ENCODE assay signal across 8 cellular contexts in genomic region chr1:144560717-144561246, GRCh38. TPM values are rescaled to one million over a fixed set of nuclear protein-coding genes. Genes with fewer than 3 reads are reported as not detected.
A peak's percentile ranks its signal among the peaks of the same experiment; 100 is the strongest.
DNase-seq lines count a peak whose midpoint lies in the region; ATAC-seq and TF ChIP-seq lines count a peak whose summit lies in the region.
"Not testable (repeated sequence)": the region's sequence is repeated elsewhere in the genome, so short reads cannot be mapped to it uniquely, and the experiment has no call there.

No MANE protein-coding gene starts in this region.

- not testable (repeated sequence) for H3K27me3 Mint-ChIP-seq in Calu3 (ENCODE audit: unreplicated experiment); naive thymus-derived CD4-positive, alpha-beta T cell

- H3K4me2 ChIP-seq in fibroblast of lung (ENCODE audit: extremely low read depth, insufficient read depth, low read length): not testable (repeated sequence)

- not testable (repeated sequence) for TF ChIP-seq EP300 in Ishikawa (IDR thresholded peaks at IDR 0.05; ENCODE audit: borderline replicate concordance)

- peak overlapping the region; percentile 99 for H3K27ac Mint-ChIP-seq in Calu3 (ENCODE audit: unreplicated experiment)
- peak overlapping the region; percentile 98 to 100 (median 99) for H3K27ac Mint-ChIP-seq in naive thymus-derived CD4-positive, alpha-beta T cell

- H3K4me1 Mint-ChIP-seq in Calu3 (ENCODE audit: low read depth, unreplicated experiment): not testable (repeated sequence)
- peaks cover 6 to 16% (median 12%) of the 10 kb centered on the region in 7 donors for H3K4me1 Mint-ChIP-seq in naive thymus-derived CD4-positive, alpha-beta T cell

- H2AFZ ChIP-seq in fibroblast of lung (ENCODE audit: low read length): not testable (repeated sequence)

- peak overlapping the region; percentile 59 for H3K27ac ChIP-seq in fibroblast of lung (ENCODE audit: insufficient read depth, low read length)
- peak overlapping the region; percentile 91 for H3K27ac ChIP-seq in naive thymus-derived CD4-positive, alpha-beta T cell (ENCODE audit: low read depth, low read length)

- not testable (repeated sequence) for H3K9me3 ChIP-seq in fibroblast of lung (ENCODE audit: control insufficient read depth, insufficient read depth, low read depth, low read length); naive thymus-derived CD4-positive, alpha-beta T cell (ENCODE audit: control insufficient read depth in 2 of 3, low read length in 3 of 3)

- not testable (repeated sequence) for H3K27me3 ChIP-seq in fibroblast of lung (ENCODE audit: control insufficient read depth, insufficient read depth, low read length); naive thymus-derived CD4-positive, alpha-beta T cell (ENCODE audit: control insufficient read depth in 2 of 2, insufficient read depth in 2 of 2, low read length in 2 of 2)

- CTCF ChIA-PET in Calu3 (lab: Charles Lee); naive thymus-derived CD4-positive, alpha-beta T cell (lab: Charles Lee): not testable (repeated sequence)

- H3K79me2 ChIP-seq in fibroblast of lung (ENCODE audit: control insufficient read depth, insufficient read depth, low read length): not testable (repeated sequence)

- H3K9me3 Mint-ChIP-seq in Calu3 (ENCODE audit: low read depth, unreplicated experiment); naive thymus-derived CD4-positive, alpha-beta T cell: not testable (repeated sequence)

- H3K4me3 Mint-ChIP-seq in Calu3 (ENCODE audit: low read depth, unreplicated experiment): peak overlapping the region; percentile 66
- peak overlapping the region; percentile 66 to 89 (median 86) for H3K4me3 Mint-ChIP-seq in naive thymus-derived CD4-positive, alpha-beta T cell

- H4K20me1 ChIP-seq in fibroblast of lung (ENCODE audit: control insufficient read depth, extremely low read depth, insufficient read depth, low read length): not testable (repeated sequence)

- ATAC-seq in GM21619 (IDR thresholded peaks at IDR 0.05; ENCODE audit: unreplicated experiment): peak; percentile 59
- ATAC-seq in SK-N-SH treated with all-trans-retinoic acid at 6 μM for 48 hours: peak; percentile 75
- ATAC-seq in naive thymus-derived CD4-positive, alpha-beta T cell: peak; percentile 79

- not testable (repeated sequence) for BruUV-seq in Calu3 (replicated peaks; lab: Mats Ljungman, UMichigan)

- POLR2A ChIA-PET in naive thymus-derived CD4-positive, alpha-beta T cell (lab: Charles Lee): not testable (repeated sequence)

- not testable (repeated sequence) for H3K36me3 Mint-ChIP-seq in Calu3 (ENCODE audit: insufficient read depth, unreplicated experiment); naive thymus-derived CD4-positive, alpha-beta T cell

- not testable (repeated sequence) for TF ChIP-seq CTCF in Calu3 (IDR thresholded peaks at IDR 0.05; ENCODE audit: unreplicated experiment); fibroblast of lung (conservative IDR thresholded peaks at IDR 0.05 in 1 of 2, IDR thresholded peaks at IDR 0.05 in 1 of 2; ENCODE audit: low read depth in 1 of 2, low read length in 2 of 2)

- not testable (repeated sequence) for H3K4me1 ChIP-seq in fibroblast of lung (ENCODE audit: control insufficient read depth, extremely low read depth, insufficient read depth, low read length); naive thymus-derived CD4-positive, alpha-beta T cell (ENCODE audit: control insufficient read depth in 2 of 2, insufficient read depth in 2 of 2, low read length in 2 of 2)

- H3K9ac ChIP-seq in fibroblast of lung (ENCODE audit: insufficient read depth, low read length): peak overlapping the region; percentile 58

- intact Hi-C loops in Calu3 (cut with micrococcal nuclease; ENCODE audit: unreplicated experiment); naive thymus-derived CD4-positive, alpha-beta T cell (cut with micrococcal nuclease): not testable (repeated sequence)

- not testable (repeated sequence) for TF ChIP-seq RAD21 in Ishikawa (IDR thresholded peaks at IDR 0.05; ENCODE audit: low read depth)

- DNase-seq in Calu3 (peak; percentile 64), activated gamma-delta T cell treated with Interleukin-2 at 50 U/mL for 16 hours (peak; percentile 64), fibroblast of lung (ENCODE audit: low read depth in 2 of 2) (peak; percentile 59 to 88)
- DNase-seq in naive thymus-derived CD4-positive, alpha-beta T cell: peak; percentile 67 to 94 (median 76)
- DNase-seq in stimulated activated CD8-positive, alpha-beta memory T cell treated with anti-CD3 and anti-CD28 coated beads, Interleukin-4, amount 100 ng/mL, for 48 hours: peak; percentile 80

- peak overlapping the region in 2 of 4 experiments; percentile 10 to 35 for H3K4me3 ChIP-seq in fibroblast of lung (replicated peaks in 1 of 4; ENCODE audit: control extremely low read depth in 1 of 4, insufficient read depth in 1 of 4, low read depth in 3 of 4, low read length in 4 of 4)
- not testable (repeated sequence) for H3K4me3 ChIP-seq in naive thymus-derived CD4-positive, alpha-beta T cell (ENCODE audit: low read length)

- H3K36me3 ChIP-seq in fibroblast of lung (ENCODE audit: control insufficient read depth, insufficient read depth, low read length); naive thymus-derived CD4-positive, alpha-beta T cell (ENCODE audit: control insufficient read depth in 2 of 3, insufficient read depth in 3 of 3, low read length in 3 of 3): not testable (repeated sequence)

TF ChIP-seq in Ishikawa, 13 proteins besides CTCF, POLR2A, EP300 and RAD21:
- TF ChIP-seq TCF12 (IDR thresholded peaks at IDR 0.05; ENCODE audit: low read depth): peak; percentile 65
- TF ChIP-seq NFIC (IDR thresholded peaks at IDR 0.05): peak; percentile 32; the same call in 1 of the 2 replicates
- peak; percentile 57 for TF ChIP-seq TEAD4 (IDR thresholded peaks at IDR 0.05)
- TF ChIP-seq YY1 (IDR thresholded peaks at IDR 0.05; ENCODE audit: low read depth): 0 out of 2 replicates have a peak, but pooled peaks have one; percentile 47

TF ChIP-seq in SK-N-SH treated with all-trans-retinoic acid at 6 μM for 48 hours, 23 proteins besides CTCF, POLR2A, EP300 and RAD21:
- TF ChIP-seq TOX (CRISPR knock-in tag; IDR thresholded peaks at IDR 0.05; ENCODE audit: borderline replicate concordance): peak; percentile 90
- peak; percentile 35; the same call in 1 of the 2 replicates for TF ChIP-seq RARB (CRISPR knock-in tag; IDR thresholded peaks at IDR 0.05)
TF ChIP-seq in SK-N-SH treated with all-trans-retinoic acid at 6 μM for 48 hours: peak in this region for 2; not testable (repeated sequence) for 21.

RNA-seq across cellular contexts. Expression of gene PPIAL4F, which starts 31.9 kb away (rescaled TPM):
- total RNA-seq in Calu3 (2022): not detected in 2 replicates
- not detected in 2 replicates for total RNA-seq in fibroblast of lung
- polyA plus RNA-seq in fibroblast of lung: not detected in 2 replicates
- polyA plus RNA-seq in fibroblast of lung (2012): not detected in 2 replicates
- polyA minus RNA-seq in fibroblast of lung (ENCODE audit: low replicate concordance): not detected in 2 replicates
- 1 to 10 TPM in 1 of 5 experiments, not detected in 4; 1.0 TPM for total RNA-seq in naive thymus-derived CD4-positive, alpha-beta T cell
- polyA plus RNA-seq in naive thymus-derived CD4-positive, alpha-beta T cell: not detected
